ENCODE assay signal across 13 cellular contexts in the genomic region with DNA sequence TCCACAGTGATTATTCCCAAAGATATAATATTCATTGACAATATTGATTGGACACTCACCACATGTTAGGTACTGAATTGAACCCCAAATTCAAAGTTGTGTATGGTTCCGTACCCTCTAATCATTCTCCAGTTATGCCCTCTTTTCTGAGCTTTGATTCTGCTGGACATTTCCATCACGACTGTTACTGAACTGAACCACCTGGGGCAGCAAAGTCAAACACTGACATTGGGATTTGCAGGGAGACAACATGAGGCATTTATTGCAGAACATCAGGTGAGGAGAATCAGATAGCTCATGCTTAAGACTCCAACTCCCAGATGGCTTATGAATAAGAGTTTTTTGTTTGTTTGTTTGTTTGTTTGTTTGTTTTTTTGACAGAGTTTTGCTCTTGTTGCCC.
DNase-seq lines count a peak whose midpoint lies in the region; ATAC-seq and TF ChIP-seq lines count a peak whose summit lies in the region.
"Had no signal": no experiment of that assay in that cellular context is flagged by ENCODE, and none has a peak within 500 bp of the region (broad histone marks: within the 10 kb centered on the region; RNA-seq: fewer than 3 reads in every experiment).

No MANE protein-coding gene starts in this region.

- H3K27ac Mint-ChIP-seq in type B pancreatic cell, result no peak overlapping the region
- H3K27ac Mint-ChIP-seq: activated naive CD4-positive, alpha-beta T cell treated with anti-CD3 and anti-CD28 coated beads, Interleukin-2, amount 50 U/mL, for 24 hours had no signal

- H3K79me2 ChIP-seq in PC-3 (ENCODE audit: low read length), result no peaks in the 10 kb centered on the region

- POLR2A ChIA-PET in PC-3 (lab: Charles Lee; ENCODE audit: unreplicated experiment), result no interaction called here

- no peak overlapping the region for H3K9ac ChIP-seq in PC-3 (ENCODE audit: low read length)
- H3K9ac ChIP-seq: BLaER1 had no signal

- no peaks in the 10 kb centered on the region for H3F3A ChIP-seq in PC-3 (ENCODE audit: low read length, unreplicated experiment)

- intact Hi-C loops in Right ventricle myocardium superior (cut with DNase I), result no loop called here
- intact Hi-C loops in PC-3 (cut with micrococcal nuclease), result no loop called here

- no peaks in the 10 kb centered on the region for H4K20me1 ChIP-seq in PC-3 (ENCODE audit: low read length)
- H4K20me1 ChIP-seq: BLaER1 had no signal

- no peak overlapping the region for H2AFZ ChIP-seq in PC-3 (ENCODE audit: low read length)

- BruUV-seq in PC-3 (replicated peaks; lab: Mats Ljungman, UMichigan), result no TSS peak

- H3K9me3 Mint-ChIP-seq in type B pancreatic cell, result peaks cover 3% of the 10 kb centered on the region
- H3K9me3 Mint-ChIP-seq: activated naive CD4-positive, alpha-beta T cell treated with anti-CD3 and anti-CD28 coated beads, Interleukin-2, amount 50 U/mL, for 24 hours had no signal

- peaks cover 14% of the 10 kb centered on the region for H3K4me1 Mint-ChIP-seq in type B pancreatic cell (ENCODE audit: unreplicated experiment)
- H3K4me1 Mint-ChIP-seq: activated naive CD4-positive, alpha-beta T cell treated with anti-CD3 and anti-CD28 coated beads, Interleukin-2, amount 50 U/mL, for 24 hours had no signal

- no peak overlapping the region for H3K4me2 ChIP-seq in PC-3 (ENCODE audit: low read length)
- H3K4me2 ChIP-seq: BLaER1 had no signal

- peak; percentile 14 for TF ChIP-seq CTCF in cardiac muscle cell (IDR thresholded peaks at IDR 0.05; ENCODE audit: low read depth, low read length)
- TF ChIP-seq CTCF in PC-3 (conservative IDR thresholded peaks at IDR 0.05; ENCODE audit: low read depth, low read length), result peak; percentile 65
- peak; percentile 52 for TF ChIP-seq CTCF in epithelial cell of proximal tubule (conservative IDR thresholded peaks at IDR 0.05; ENCODE audit: low read depth, low read length)
- peak; percentile 31 for TF ChIP-seq CTCF in type B pancreatic cell (conservative IDR thresholded peaks at IDR 0.05)

- CTCF ChIA-PET in PC-3 (lab: Charles Lee), result interaction anchor here (1.0 to 1.1 kb wide), 2 partner anchors 181 to 580 kb away, joined by 3 to 4 read pairs; no protein-coding TSS in a partner anchor

- H3K27me3 ChIP-seq in cardiac muscle cell, result no peaks in the 10 kb centered on the region
- no peaks in the 10 kb centered on the region for H3K27me3 ChIP-seq in PC-3 (ENCODE audit: low read length)
- H3K27me3 ChIP-seq: BLaER1 had no signal

- no peak overlapping the region for H3K4me3 ChIP-seq in cardiac muscle cell
- no peak overlapping the region for H3K4me3 ChIP-seq in PC-3 (ENCODE audit: low read length)
- H3K4me3 ChIP-seq in epithelial cell of proximal tubule (ENCODE audit: low read depth, low read length), result no peak overlapping the region
- H3K4me3 ChIP-seq: BLaER1, coronary artery had no signal

- H3K36me3 ChIP-seq in cardiac muscle cell, result no peaks in the 10 kb centered on the region
- H3K36me3 ChIP-seq in PC-3 (ENCODE audit: low read depth, low read length), result no peaks in the 10 kb centered on the region
- H3K36me3 ChIP-seq: BLaER1 had no signal

- ATAC-seq in Right ventricle myocardium superior (ENCODE audit: poor library complexity), result no peak
- no peak for ATAC-seq in PC-3
- no peak for ATAC-seq in GM21528 (IDR thresholded peaks at IDR 0.05; ENCODE audit: low FRiP score, unreplicated experiment)

- no peak for DNase-seq in cardiac muscle cell (ENCODE audit: low read depth in 1 of 2, low spot score in 1 of 2)
- no peak for DNase-seq in Right ventricle myocardium superior
- DNase-seq in PC-3, result peak; percentile 44
- DNase-seq in epithelial cell of proximal tubule (ENCODE audit: low read depth), result no peak
- DNase-seq in type B pancreatic cell (ENCODE audit: extremely low spot score, unreplicated experiment), result no peak
- DNase-seq in iPS-NIHi11 (ENCODE audit: low spot score), result no peak
- DNase-seq in stimulated activated CD4-positive, alpha-beta T cell treated with anti-CD3 and anti-CD28 coated beads, Interleukin-15, amount 100 ng/mL, for 24 hours, result no peak
- DNase-seq: right cardiac atrium had no signal

- H3K27ac ChIP-seq in cardiac muscle cell (no peak overlapping the region), PC-3 (ENCODE audit: low read length) (no peak overlapping the region)
- H3K27ac ChIP-seq: BLaER1, coronary artery had no signal

- H3K4me1 ChIP-seq in cardiac muscle cell (ENCODE audit: low read depth), result no peaks in the 10 kb centered on the region
- H3K4me1 ChIP-seq in PC-3 (ENCODE audit: insufficient read depth, low read length), result peaks cover 6% of the 10 kb centered on the region

- no peaks in the 10 kb centered on the region for H3K9me3 ChIP-seq in cardiac muscle cell (ENCODE audit: low read depth)
- no peaks in the 10 kb centered on the region for H3K9me3 ChIP-seq in PC-3 (ENCODE audit: low read length)
- H3K9me3 ChIP-seq: BLaER1 had no signal

- H3K27me3 Mint-ChIP-seq in type B pancreatic cell, result peaks cover 24% of the 10 kb centered on the region
- H3K27me3 Mint-ChIP-seq: stimulated activated naive CD8-positive, alpha-beta T cell treated with anti-CD3 and anti-CD28 coated beads, Interleukin-15, Interleukin-2, amounts not matched to agents 100 ng/mL and 50 ng/mL, for 24 hours had no signal

- H3K36me3 Mint-ChIP-seq in type B pancreatic cell, result peaks cover 4% of the 10 kb centered on the region

- 0 out of 2 replicates have a peak, but pooled peaks cover 4% of the 10 kb centered on the region for H3K9me2 ChIP-seq in PC-3 (replicated peaks; ENCODE audit: low read length)

- H3K4me3 Mint-ChIP-seq in type B pancreatic cell, result no peak overlapping the region
- H3K4me3 Mint-ChIP-seq: activated naive CD4-positive, alpha-beta T cell treated with anti-CD3 and anti-CD28 coated beads, Interleukin-2, amount 50 U/mL, for 24 hours; stimulated activated naive CD8-positive, alpha-beta T cell treated with anti-CD3 and anti-CD28 coated beads, Interleukin-15, Interleukin-2, amounts not matched to agents 100 ng/mL and 50 ng/mL, for 24 hours had no signal

Comparison
In these comparisons a context has a peak if more than half of its experiments do, and no peak if none do; other contexts are left out.
1. CTCF ChIP-seq: peak in every context shown above with its lines; median percentile 65 in PC-3; 52 in epithelial cell of proximal tubule; 31 in type B pancreatic cell; 14 in cardiac muscle cell.